In the genomic region with DNA sequence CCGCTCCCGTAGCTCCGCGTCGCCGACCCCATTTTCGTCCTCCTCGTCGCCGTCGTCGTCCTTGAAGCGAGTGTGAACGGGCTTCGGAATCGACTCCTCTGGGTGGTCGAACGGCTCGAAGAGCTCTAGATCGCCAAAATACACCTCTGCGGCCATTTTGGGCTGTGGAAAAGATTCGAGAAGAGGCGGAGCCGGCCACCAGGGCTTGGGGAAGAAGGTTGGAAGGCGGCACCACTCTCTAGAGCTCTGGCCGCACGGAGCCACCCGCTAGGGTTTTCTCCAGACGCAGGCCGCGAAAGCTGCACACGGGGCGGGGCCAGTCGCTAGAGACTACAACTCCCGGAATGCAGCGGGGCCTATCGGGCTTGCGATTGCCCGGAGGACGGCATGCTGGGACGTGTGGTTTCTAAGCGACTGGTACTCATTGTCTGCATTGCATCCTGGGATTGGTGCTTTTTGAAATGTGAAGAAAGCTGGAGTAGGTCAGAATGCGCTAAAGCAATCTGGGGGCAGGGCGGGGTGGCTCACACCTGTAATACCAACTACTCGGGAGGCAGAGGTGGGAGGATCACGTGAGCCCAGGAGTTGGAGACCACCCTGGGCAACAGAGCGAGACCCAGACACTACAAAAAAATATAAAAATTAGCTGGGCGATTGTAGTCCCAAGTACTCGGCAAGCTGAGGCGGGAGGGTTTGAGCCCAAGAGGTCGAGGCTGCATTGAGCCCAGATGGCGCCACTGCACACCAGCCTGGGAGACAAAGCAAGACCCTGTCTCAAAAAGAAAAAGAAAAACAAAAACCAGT, we compare ENCODE assay signal across 1 cellular context.
TF ChIP-seq lines count a peak whose summit lies in the region.

Gene ZCCHC8 (minus strand): TSS at position 248 of the 804 bp plus-strand sequence. CDS start 92 bp downstream, at position 156.

TF ChIP-seq in HepG2, 621 proteins besides CTCF, POLR2A, EP300 and RAD21 (continued from another document and continues in another):
- TF ChIP-seq, protein P1, sequence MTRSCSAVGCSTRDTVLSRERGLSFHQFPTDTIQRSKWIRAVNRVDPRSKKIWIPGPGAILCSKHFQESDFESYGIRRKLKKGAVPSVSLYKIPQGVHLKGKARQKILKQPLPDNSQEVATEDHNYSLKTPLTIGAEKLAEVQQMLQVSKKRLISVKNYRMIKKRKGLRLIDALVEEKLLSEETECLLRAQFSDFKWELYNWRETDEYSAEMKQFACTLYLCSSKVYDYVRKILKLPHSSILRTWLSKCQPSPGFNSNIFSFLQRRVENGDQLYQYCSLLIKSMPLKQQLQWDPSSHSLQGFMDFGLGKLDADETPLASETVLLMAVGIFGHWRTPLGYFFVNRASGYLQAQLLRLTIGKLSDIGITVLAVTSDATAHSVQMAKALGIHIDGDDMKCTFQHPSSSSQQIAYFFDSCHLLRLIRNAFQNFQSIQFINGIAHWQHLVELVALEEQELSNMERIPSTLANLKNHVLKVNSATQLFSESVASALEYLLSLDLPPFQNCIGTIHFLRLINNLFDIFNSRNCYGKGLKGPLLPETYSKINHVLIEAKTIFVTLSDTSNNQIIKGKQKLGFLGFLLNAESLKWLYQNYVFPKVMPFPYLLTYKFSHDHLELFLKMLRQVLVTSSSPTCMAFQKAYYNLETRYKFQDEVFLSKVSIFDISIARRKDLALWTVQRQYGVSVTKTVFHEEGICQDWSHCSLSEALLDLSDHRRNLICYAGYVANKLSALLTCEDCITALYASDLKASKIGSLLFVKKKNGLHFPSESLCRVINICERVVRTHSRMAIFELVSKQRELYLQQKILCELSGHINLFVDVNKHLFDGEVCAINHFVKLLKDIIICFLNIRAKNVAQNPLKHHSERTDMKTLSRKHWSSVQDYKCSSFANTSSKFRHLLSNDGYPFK (CRISPR knock-in tag; IDR thresholded peaks at IDR 0.05; ENCODE audit: borderline replicate concordance), result peak; percentile 54; the same call in 1 of the 2 replicates
- TF ChIP-seq HNRNPLL (IDR thresholded peaks at IDR 0.05; ENCODE audit: low read depth, low read length, poor library complexity, severe bottlenecking), result peak; percentile 70
- 0 out of 2 replicates have a peak, but pooled peaks have one; percentile 2 for TF ChIP-seq EEA1 (CRISPR knock-in tag; IDR thresholded peaks at IDR 0.05; ENCODE audit: borderline replicate concordance)
- TF ChIP-seq ZNF619 (CRISPR knock-in tag; IDR thresholded peaks at IDR 0.05), result peak; percentile 89
- TF ChIP-seq MLX (CRISPR knock-in tag; IDR thresholded peaks at IDR 0.05), result 0 out of 2 replicates have a peak, but pooled peaks have one; percentile 39
- peak; percentile 74 for TF ChIP-seq ZMAT3 (CRISPR knock-in tag; conservative IDR thresholded peaks at IDR 0.05)
- peak; percentile 94 for TF ChIP-seq PHF8 (CRISPR knock-in tag; IDR thresholded peaks at IDR 0.05)
- TF ChIP-seq, protein P2, sequence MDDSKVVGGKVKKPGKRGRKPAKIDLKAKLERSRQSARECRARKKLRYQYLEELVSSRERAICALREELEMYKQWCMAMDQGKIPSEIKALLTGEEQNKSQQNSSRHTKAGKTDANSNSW (CRISPR knock-in tag; IDR thresholded peaks at IDR 0.05; ENCODE audit: borderline replicate concordance), result no peak
- TF ChIP-seq KDM3A (CRISPR knock-in tag; IDR thresholded peaks at IDR 0.05; ENCODE audit: low read depth), result peak; percentile 85
- TF ChIP-seq NR2C2 (CRISPR knock-in tag; IDR thresholded peaks at IDR 0.05; ENCODE audit: borderline replicate concordance), result peak; percentile 86
- 0 out of 2 replicates have a peak, but pooled peaks have one; percentile 12 for TF ChIP-seq ZNF878 (CRISPR knock-in tag; IDR thresholded peaks at IDR 0.05)
- no peak for TF ChIP-seq ZNF20 (CRISPR knock-in tag; IDR thresholded peaks at IDR 0.05)
- TF ChIP-seq, protein P3, sequence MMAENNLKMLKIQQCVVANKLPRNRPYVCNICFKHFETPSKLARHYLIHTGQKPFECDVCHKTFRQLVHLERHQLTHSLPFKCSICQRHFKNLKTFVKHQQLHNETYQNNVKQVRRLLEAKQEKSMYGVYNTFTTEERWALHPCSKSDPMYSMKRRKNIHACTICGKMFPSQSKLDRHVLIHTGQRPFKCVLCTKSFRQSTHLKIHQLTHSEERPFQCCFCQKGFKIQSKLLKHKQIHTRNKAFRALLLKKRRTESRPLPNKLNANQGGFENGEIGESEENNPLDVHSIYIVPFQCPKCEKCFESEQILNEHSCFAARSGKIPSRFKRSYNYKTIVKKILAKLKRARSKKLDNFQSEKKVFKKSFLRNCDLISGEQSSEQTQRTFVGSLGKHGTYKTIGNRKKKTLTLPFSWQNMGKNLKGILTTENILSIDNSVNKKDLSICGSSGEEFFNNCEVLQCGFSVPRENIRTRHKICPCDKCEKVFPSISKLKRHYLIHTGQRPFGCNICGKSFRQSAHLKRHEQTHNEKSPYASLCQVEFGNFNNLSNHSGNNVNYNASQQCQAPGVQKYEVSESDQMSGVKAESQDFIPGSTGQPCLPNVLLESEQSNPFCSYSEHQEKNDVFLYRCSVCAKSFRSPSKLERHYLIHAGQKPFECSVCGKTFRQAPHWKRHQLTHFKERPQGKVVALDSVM (CRISPR knock-in tag; IDR thresholded peaks at IDR 0.05), result peak; percentile 60
- peak; percentile 97 for TF ChIP-seq POLR2G (IDR thresholded peaks at IDR 0.05; ENCODE audit: low read depth, low read length)
- TF ChIP-seq ZEB1 (IDR thresholded peaks at IDR 0.05; ENCODE audit: insufficient replicate concordance, low read depth), result peak; percentile 59
- TF ChIP-seq FOXP4 (CRISPR knock-in tag; IDR thresholded peaks at IDR 0.05), result 0 out of 2 replicates have a peak, but pooled peaks have one; percentile 43
- peak; percentile 97 for TF ChIP-seq ZNF143 (CRISPR knock-in tag; IDR thresholded peaks at IDR 0.05)
- TF ChIP-seq ZNF781 (CRISPR knock-in tag; IDR thresholded peaks at IDR 0.05; ENCODE audit: borderline replicate concordance, not compliant biosample characterization), result peak; percentile 54
- TF ChIP-seq CBX1 (IDR thresholded peaks at IDR 0.05; ENCODE audit: low read depth), result no peak
- TF ChIP-seq TCF7L2 (IDR thresholded peaks at IDR 0.05; ENCODE audit: low read depth, low read length), result no peak
- TF ChIP-seq RARA (CRISPR knock-in tag; IDR thresholded peaks at IDR 0.05), result peak; percentile 19; the same call in 1 of the 2 replicates
- TF ChIP-seq ZNF160 (CRISPR knock-in tag; IDR thresholded peaks at IDR 0.05), result peak; percentile 54; the same call in 1 of the 2 replicates
- TF ChIP-seq ZNF350 (CRISPR knock-in tag; IDR thresholded peaks at IDR 0.05; ENCODE audit: borderline replicate concordance, low read depth), result peak; percentile 84; the same call in 1 of the 2 replicates
- peak; percentile 73 for TF ChIP-seq RFX3 (CRISPR knock-in tag; IDR thresholded peaks at IDR 0.05)
- TF ChIP-seq, protein P4, sequence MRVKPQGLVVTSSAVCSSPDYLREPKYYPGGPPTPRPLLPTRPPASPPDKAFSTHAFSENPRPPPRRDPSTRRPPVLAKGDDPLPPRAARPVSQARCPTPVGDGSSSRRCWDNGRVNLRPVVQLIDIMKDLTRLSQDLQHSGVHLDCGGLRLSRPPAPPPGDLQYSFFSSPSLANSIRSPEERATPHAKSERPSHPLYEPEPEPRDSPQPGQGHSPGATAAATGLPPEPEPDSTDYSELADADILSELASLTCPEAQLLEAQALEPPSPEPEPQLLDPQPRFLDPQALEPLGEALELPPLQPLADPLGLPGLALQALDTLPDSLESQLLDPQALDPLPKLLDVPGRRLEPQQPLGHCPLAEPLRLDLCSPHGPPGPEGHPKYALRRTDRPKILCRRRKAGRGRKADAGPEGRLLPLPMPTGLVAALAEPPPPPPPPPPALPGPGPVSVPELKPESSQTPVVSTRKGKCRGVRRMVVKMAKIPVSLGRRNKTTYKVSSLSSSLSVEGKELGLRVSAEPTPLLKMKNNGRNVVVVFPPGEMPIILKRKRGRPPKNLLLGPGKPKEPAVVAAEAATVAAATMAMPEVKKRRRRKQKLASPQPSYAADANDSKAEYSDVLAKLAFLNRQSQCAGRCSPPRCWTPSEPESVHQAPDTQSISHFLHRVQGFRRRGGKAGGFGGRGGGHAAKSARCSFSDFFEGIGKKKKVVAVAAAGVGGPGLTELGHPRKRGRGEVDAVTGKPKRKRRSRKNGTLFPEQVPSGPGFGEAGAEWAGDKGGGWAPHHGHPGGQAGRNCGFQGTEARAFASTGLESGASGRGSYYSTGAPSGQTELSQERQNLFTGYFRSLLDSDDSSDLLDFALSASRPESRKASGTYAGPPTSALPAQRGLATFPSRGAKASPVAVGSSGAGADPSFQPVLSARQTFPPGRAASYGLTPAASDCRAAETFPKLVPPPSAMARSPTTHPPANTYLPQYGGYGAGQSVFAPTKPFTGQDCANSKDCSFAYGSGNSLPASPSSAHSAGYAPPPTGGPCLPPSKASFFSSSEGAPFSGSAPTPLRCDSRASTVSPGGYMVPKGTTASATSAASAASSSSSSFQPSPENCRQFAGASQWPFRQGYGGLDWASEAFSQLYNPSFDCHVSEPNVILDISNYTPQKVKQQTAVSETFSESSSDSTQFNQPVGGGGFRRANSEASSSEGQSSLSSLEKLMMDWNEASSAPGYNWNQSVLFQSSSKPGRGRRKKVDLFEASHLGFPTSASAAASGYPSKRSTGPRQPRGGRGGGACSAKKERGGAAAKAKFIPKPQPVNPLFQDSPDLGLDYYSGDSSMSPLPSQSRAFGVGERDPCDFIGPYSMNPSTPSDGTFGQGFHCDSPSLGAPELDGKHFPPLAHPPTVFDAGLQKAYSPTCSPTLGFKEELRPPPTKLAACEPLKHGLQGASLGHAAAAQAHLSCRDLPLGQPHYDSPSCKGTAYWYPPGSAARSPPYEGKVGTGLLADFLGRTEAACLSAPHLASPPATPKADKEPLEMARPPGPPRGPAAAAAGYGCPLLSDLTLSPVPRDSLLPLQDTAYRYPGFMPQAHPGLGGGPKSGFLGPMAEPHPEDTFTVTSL (CRISPR knock-in tag; IDR thresholded peaks at IDR 0.05; ENCODE audit: borderline replicate concordance), result peak; percentile 68; the same call in 1 of the 2 replicates
- TF ChIP-seq GATAD1 (CRISPR knock-in tag; IDR thresholded peaks at IDR 0.05), result peak; percentile 83
- TF ChIP-seq, protein P5, sequence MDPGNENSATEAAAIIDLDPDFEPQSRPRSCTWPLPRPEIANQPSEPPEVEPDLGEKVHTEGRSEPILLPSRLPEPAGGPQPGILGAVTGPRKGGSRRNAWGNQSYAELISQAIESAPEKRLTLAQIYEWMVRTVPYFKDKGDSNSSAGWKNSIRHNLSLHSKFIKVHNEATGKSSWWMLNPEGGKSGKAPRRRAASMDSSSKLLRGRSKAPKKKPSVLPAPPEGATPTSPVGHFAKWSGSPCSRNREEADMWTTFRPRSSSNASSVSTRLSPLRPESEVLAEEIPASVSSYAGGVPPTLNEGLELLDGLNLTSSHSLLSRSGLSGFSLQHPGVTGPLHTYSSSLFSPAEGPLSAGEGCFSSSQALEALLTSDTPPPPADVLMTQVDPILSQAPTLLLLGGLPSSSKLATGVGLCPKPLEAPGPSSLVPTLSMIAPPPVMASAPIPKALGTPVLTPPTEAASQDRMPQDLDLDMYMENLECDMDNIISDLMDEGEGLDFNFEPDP (CRISPR knock-in tag; conservative IDR thresholded peaks at IDR 0.05), result 0 out of 2 replicates have a peak, but pooled peaks have one; percentile 85
- TF ChIP-seq TCF12 (IDR thresholded peaks at IDR 0.05), result no peak
- no peak for TF ChIP-seq TCF12 (CRISPR knock-in tag; IDR thresholded peaks at IDR 0.05)
- peak; percentile 39; the same call in 1 of the 2 replicates for TF ChIP-seq GATA4 (IDR thresholded peaks at IDR 0.05; ENCODE audit: borderline replicate concordance, low read depth)
- TF ChIP-seq XRCC5 (optimal IDR thresholded peaks at IDR 0.05; ENCODE audit: low read length), result peak; percentile 67
- peak; percentile 67; the same call in 1 of the 2 replicates for TF ChIP-seq ZNF230 (CRISPR knock-in tag; IDR thresholded peaks at IDR 0.05)
- peak; percentile 90; the same call in 1 of the 2 replicates for TF ChIP-seq ZBTB39 (CRISPR knock-in tag; IDR thresholded peaks at IDR 0.05)
- 0 out of 2 replicates have a peak, but pooled peaks have one; percentile 66 for TF ChIP-seq HNRNPL (IDR thresholded peaks at IDR 0.05; ENCODE audit: low read depth, low read length)
- TF ChIP-seq ZBTB3 (CRISPR knock-in tag; IDR thresholded peaks at IDR 0.05; ENCODE audit: borderline replicate concordance, low read depth), result no peak
- peak; percentile 1; the same call in 1 of the 2 replicates for TF ChIP-seq SIN3A (IDR thresholded peaks at IDR 0.05; ENCODE audit: borderline replicate concordance, low read depth, low read length)
- peak; percentile 43 for TF ChIP-seq HHEX (CRISPR knock-in tag; IDR thresholded peaks at IDR 0.05)
- peak; percentile 80 for TF ChIP-seq SP4 (CRISPR knock-in tag; IDR thresholded peaks at IDR 0.05)
